Comparison of ENCODE assay signal across 8 cellular contexts in the genomic region with DNA sequence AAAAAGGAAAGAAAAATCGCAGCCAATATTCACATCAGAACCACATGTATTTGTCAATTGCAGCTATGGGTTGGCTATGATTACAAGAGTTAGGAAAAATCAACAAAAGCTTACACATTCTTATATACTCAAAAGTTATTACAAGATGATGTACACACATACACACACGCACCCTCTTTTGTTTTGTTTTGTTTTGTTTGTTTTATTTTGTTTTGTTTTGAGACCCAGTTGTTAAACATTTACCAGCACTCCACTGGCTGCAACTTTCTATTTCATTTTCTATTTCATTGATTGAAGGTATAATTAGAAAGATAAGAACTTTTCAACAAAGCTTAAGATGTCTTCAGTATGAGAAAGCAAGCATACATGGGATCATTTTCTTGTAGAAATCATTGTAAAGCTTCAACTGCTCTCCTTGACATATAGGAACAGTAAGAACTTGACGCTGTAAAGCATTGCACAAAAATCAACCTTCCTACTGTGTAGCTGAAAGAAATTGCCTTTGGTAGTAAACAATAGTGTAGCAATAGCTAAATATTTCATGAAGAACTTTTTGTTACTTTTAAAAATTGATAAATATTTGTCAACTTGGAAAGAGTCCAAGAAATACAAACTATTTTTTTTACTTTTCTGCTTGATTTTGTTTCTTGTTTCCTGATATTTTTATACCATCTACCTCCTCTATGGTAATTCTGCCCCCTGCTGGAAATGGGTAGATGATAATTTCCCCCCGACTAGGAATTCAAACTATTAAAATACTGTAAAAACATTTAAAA.
DNase-seq lines count a peak whose midpoint lies in the region; ATAC-seq, FAIRE-seq and TF ChIP-seq lines count a peak whose summit lies in the region.

No MANE protein-coding gene starts in this region.

- H3K27ac Mint-ChIP-seq in stimulated activated memory B cell treated with anti-CD40 and anti-IgM and Interleukin-4, amounts not matched to agents 10 μg/mL and 1 μg/mL and 100 μg/mL, for 72 hours, result no peak overlapping the region
- H3K27ac Mint-ChIP-seq in natural killer cell treated with Interleukin-12 subunit alpha and Interleukin-12 subunit beta and Interleukin-15 and Interleukin-18, amount 100 ng/mL, for 72 hours, result no peak overlapping the region

- DNase-seq in AG08395 (ENCODE audit: low spot score) (peak; percentile 47), SW480 (ENCODE audit: low spot score) (peak; percentile 1), iPS-NIHi11 (ENCODE audit: low spot score) (peak; percentile 8), NOMO-1 (lab: John Stamatoyannopoulos, UW; ENCODE audit: unreplicated experiment in 2 of 2) (no peak), kidney (no peak)
- DNase-seq in natural killer cell treated with Interleukin-12 subunit alpha and Interleukin-12 subunit beta and Interleukin-15 and Interleukin-18, amount 100 ng/mL, for 72 hours (ENCODE audit: low spot score), result no peak

- CTCF ChIA-PET in HEK293 (lab: Yijun Ruan, JAX), result interaction anchor here (0.6 to 2.3 kb wide), 32 partner anchors 8 to 1581 kb away, joined by 3 to 56 read pairs (median 4); a partner anchor contains a TSS

- POLR2A ChIA-PET in HEK293 (lab: Yijun Ruan, JAX), result no interaction called here

- no peak overlapping the region for H3K9ac ChIP-seq in kidney (ENCODE audit: low read length in 2 of 2)

- H3K27ac ChIP-seq in HEK293 (ENCODE audit: extremely low read depth, low read depth, low read length) (no peak overlapping the region), kidney (ENCODE audit: low read depth in 2 of 2, low read length in 2 of 2) (no peak overlapping the region)

- no peaks in the 10 kb centered on the region for H3K27me3 Mint-ChIP-seq in stimulated activated memory B cell treated with anti-CD40 and anti-IgM and Interleukin-4, amounts not matched to agents 10 μg/mL and 1 μg/mL and 100 μg/mL, for 72 hours
- no peaks in the 10 kb centered on the region for H3K27me3 Mint-ChIP-seq in natural killer cell treated with Interleukin-12 subunit alpha and Interleukin-12 subunit beta and Interleukin-15 and Interleukin-18, amount 100 ng/mL, for 72 hours

- H3K4me3 ChIP-seq in HEK293 (ENCODE audit: low read depth, low read length) (no peak overlapping the region), kidney (ENCODE audit: low read length in 2 of 2) (no peak overlapping the region)

- no peaks in the 10 kb centered on the region for H3K9me3 ChIP-seq in HEK293 (ENCODE audit: control insufficient read depth, insufficient read depth, low read depth, low read length)
- no peaks in the 10 kb centered on the region for H3K9me3 ChIP-seq in kidney (ENCODE audit: control insufficient read depth in 1 of 2, low read length in 2 of 2)

- H3K36me3 ChIP-seq in HEK293 (ENCODE audit: control insufficient read depth in 2 of 2, insufficient read depth in 1 of 2, low read length in 2 of 2) (no peaks in the 10 kb centered on the region), kidney (ENCODE audit: control insufficient read depth in 1 of 2, insufficient read depth in 2 of 2, low read length in 2 of 2) (no peaks in the 10 kb centered on the region)

- ATAC-seq in stimulated activated memory B cell treated with anti-CD40 and anti-IgM and Interleukin-4, amounts not matched to agents 10 μg/mL and 1 μg/mL and 100 μg/mL, for 72 hours, result no peak
- ATAC-seq in natural killer cell treated with Interleukin-12 subunit alpha and Interleukin-12 subunit beta and Interleukin-15 and Interleukin-18, amount 100 ng/mL, for 72 hours, result no peak

- no peak for FAIRE-seq in kidney (lab: Jason Lieb, UNC)

- H3K4me1 Mint-ChIP-seq in stimulated activated memory B cell treated with anti-CD40 and anti-IgM and Interleukin-4, amounts not matched to agents 10 μg/mL and 1 μg/mL and 100 μg/mL, for 72 hours, result no peaks in the 10 kb centered on the region
- H3K4me1 Mint-ChIP-seq in natural killer cell treated with Interleukin-12 subunit alpha and Interleukin-12 subunit beta and Interleukin-15 and Interleukin-18, amount 100 ng/mL, for 72 hours (ENCODE audit: low read depth in 2 of 2), result no peaks in the 10 kb centered on the region

- TF ChIP-seq CTCF in HEK293 (tag by site-specific recombination; IDR thresholded peaks at IDR 0.05) (no peak), kidney (IDR thresholded peaks at IDR 0.05; ENCODE audit: borderline replicate concordance, extremely low read depth, insufficient read depth) (no peak)

- intact Hi-C loops in kidney (cut with DNase I), result no loop called here

- no peaks in the 10 kb centered on the region for H3K36me3 Mint-ChIP-seq in stimulated activated memory B cell treated with anti-CD40 and anti-IgM and Interleukin-4, amounts not matched to agents 10 μg/mL and 1 μg/mL and 100 μg/mL, for 72 hours
- H3K36me3 Mint-ChIP-seq in natural killer cell treated with Interleukin-12 subunit alpha and Interleukin-12 subunit beta and Interleukin-15 and Interleukin-18, amount 100 ng/mL, for 72 hours, result no peaks in the 10 kb centered on the region

- H3K4me1 ChIP-seq in HEK293 (ENCODE audit: control insufficient read depth, insufficient read depth, low read length) (no peaks in the 10 kb centered on the region), kidney (ENCODE audit: control insufficient read depth in 1 of 2, insufficient read depth in 1 of 2, low read depth in 1 of 2, low read length in 2 of 2) (no peaks in the 10 kb centered on the region)

- no peaks in the 10 kb centered on the region for H3K9me3 Mint-ChIP-seq in stimulated activated memory B cell treated with anti-CD40 and anti-IgM and Interleukin-4, amounts not matched to agents 10 μg/mL and 1 μg/mL and 100 μg/mL, for 72 hours
- H3K9me3 Mint-ChIP-seq in natural killer cell treated with Interleukin-12 subunit alpha and Interleukin-12 subunit beta and Interleukin-15 and Interleukin-18, amount 100 ng/mL, for 72 hours, result peaks cover 5% of the 10 kb centered on the region

- H3K4me3 Mint-ChIP-seq in stimulated activated memory B cell treated with anti-CD40 and anti-IgM and Interleukin-4, amounts not matched to agents 10 μg/mL and 1 μg/mL and 100 μg/mL, for 72 hours, result no peak overlapping the region
- H3K4me3 Mint-ChIP-seq in natural killer cell treated with Interleukin-12 subunit alpha and Interleukin-12 subunit beta and Interleukin-15 and Interleukin-18, amount 100 ng/mL, for 72 hours, result no peak overlapping the region

TF ChIP-seq in HEK293, 187 proteins besides CTCF, POLR2A, EP300 and RAD21:
- TF ChIP-seq, protein P1, sequence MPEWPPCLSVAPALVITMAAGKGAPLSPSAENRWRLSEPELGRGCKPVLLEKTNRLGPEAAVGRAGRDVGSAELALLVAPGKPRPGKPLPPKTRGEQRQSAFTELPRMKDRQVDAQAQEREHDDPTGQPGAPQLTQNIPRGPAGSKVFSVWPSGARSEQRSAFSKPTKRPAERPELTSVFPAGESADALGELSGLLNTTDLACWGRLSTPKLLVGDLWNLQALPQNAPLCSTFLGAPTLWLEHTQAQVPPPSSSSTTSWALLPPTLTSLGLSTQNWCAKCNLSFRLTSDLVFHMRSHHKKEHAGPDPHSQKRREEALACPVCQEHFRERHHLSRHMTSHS (tag by site-specific recombination; IDR thresholded peaks at IDR 0.05), result no peak
- TF ChIP-seq ZNF658 (tag by site-specific recombination; IDR thresholded peaks at IDR 0.05) (no peak), KLF8 (tag by site-specific recombination; IDR thresholded peaks at IDR 0.05) (no peak), SETDB1 (IDR thresholded peaks at IDR 0.05; ENCODE audit: insufficient read length, low read length) (no peak), ZNF416 (tag by site-specific recombination; IDR thresholded peaks at IDR 0.05) (no peak), ZNF843 (tag by site-specific recombination; IDR thresholded peaks at IDR 0.05) (no peak), ZNF654 (tag by site-specific recombination; IDR thresholded peaks at IDR 0.05; ENCODE audit: low read depth) (peak; percentile 62), ZNF426 (tag by site-specific recombination; IDR thresholded peaks at IDR 0.05) (no peak)
- TF ChIP-seq, protein P2, sequence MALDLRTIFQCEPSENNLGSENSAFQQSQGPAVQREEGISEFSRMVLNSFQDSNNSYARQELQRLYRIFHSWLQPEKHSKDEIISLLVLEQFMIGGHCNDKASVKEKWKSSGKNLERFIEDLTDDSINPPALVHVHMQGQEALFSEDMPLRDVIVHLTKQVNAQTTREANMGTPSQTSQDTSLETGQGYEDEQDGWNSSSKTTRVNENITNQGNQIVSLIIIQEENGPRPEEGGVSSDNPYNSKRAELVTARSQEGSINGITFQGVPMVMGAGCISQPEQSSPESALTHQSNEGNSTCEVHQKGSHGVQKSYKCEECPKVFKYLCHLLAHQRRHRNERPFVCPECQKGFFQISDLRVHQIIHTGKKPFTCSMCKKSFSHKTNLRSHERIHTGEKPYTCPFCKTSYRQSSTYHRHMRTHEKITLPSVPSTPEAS (tag by site-specific recombination; IDR thresholded peaks at IDR 0.05), result no peak
TF ChIP-seq in HEK293: peak in this region for 1.

Comparison
In these comparisons a context has a peak if more than half of its experiments do, and no peak if none do; other contexts are left out.
1. DNase-seq: peak in AG08395 (single experiment), SW480 (single experiment) and iPS-NIHi11 (single experiment); none in natural killer cell treated with Interleukin-12 subunit alpha and Interleukin-12 subunit beta and Interleukin-15 and Interleukin-18, amount 100 ng/mL, for 72 hours (single experiment), NOMO-1 (0 of 2) and kidney (single experiment).